Comparison of ENCODE assay signal across 5 cellular contexts in the genomic region with DNA sequence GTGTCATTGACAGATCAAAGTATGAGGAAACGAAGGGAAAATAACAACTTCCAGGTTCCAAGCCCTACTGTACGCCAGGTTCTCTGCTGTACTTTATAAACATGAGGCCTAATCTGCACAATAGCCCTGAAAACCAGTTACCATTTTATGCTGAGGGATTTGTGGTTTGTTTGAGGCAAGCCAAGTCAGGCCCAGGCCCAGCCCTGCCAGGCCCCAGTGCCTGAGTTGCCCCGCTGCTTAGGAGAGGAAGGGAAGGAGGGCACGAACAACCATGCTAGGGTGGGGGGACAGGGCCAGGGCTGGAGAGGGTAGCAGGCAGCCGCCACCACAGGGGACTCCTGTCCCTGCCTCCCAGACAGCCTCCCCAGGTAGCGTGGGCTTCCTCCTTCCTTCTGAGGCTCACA. TPM values are rescaled to one million over a fixed set of nuclear protein-coding genes. Genes with fewer than 3 reads are reported as not detected.
"Had no signal": no experiment of that assay in that cellular context is flagged by ENCODE, and none has a peak within 500 bp of the region (broad histone marks: within the 10 kb centered on the region; RNA-seq: fewer than 3 reads in every experiment).

No MANE protein-coding gene starts in this region.

RNA-seq across cellular contexts. Expression of gene DUOX2, which starts 44.0 kb away (rescaled TPM):
- total RNA-seq: RPMI7951 had no signal

RNA-seq across cellular contexts. Expression of gene DUOXA2, which starts 44.2 kb away (rescaled TPM):
- total RNA-seq: activated CD8-positive, alpha-beta T cell treated with anti-CD3 and anti-CD28 coated beads for 36 hours; OCI-LY7; Right ventricle myocardium inferior; RPMI7951; T-cell had no signal

RNA-seq across cellular contexts. Expression of gene DUOXA1, which starts 59.7 kb away (rescaled TPM):
- total RNA-seq: activated CD8-positive, alpha-beta T cell treated with anti-CD3 and anti-CD28 coated beads for 36 hours; OCI-LY7; RPMI7951 had no signal

RNA-seq across cellular contexts. Expression of gene DUOX1, which starts 59.8 kb away (rescaled TPM):
- total RNA-seq: activated CD8-positive, alpha-beta T cell treated with anti-CD3 and anti-CD28 coated beads for 36 hours; OCI-LY7; RPMI7951 had no signal
